In genomic region chr9:128339761-128340690, GRCh38 we compare ENCODE assay signal across 8 cellular contexts. TPM values are rescaled to one million over a fixed set of nuclear protein-coding genes. Genes with fewer than 3 reads are reported as not detected.
DNase-seq lines count a peak whose midpoint lies in the region; ATAC-seq, FAIRE-seq and TF ChIP-seq lines count a peak whose summit lies in the region.

SLC27A4 (plus strand) TSS chr9:128340527; CDS start chr9:128343133, 2,606 bp downstream.

- H3K27me3 Mint-ChIP-seq in naive B cell, result no peaks in the 10 kb centered on the region
- H3K27me3 Mint-ChIP-seq in stimulated activated naive B cell treated with anti-CD40 and anti-IgM and Interleukin-4, amounts not matched to agents 10 μg/mL and 1 μg/mL and 100 μg/mL, for 72 hours, result no peaks in the 10 kb centered on the region

- H3K36me3 ChIP-seq in HUES6 (ENCODE audit: control insufficient read depth, insufficient read depth, low read length), result peaks cover 22% of the 10 kb centered on the region

- H3K36me3 Mint-ChIP-seq in naive B cell, result no peaks in the 10 kb centered on the region
- H3K36me3 Mint-ChIP-seq in stimulated activated naive B cell treated with anti-CD40 and anti-IgM and Interleukin-4, amounts not matched to agents 10 μg/mL and 1 μg/mL and 100 μg/mL, for 72 hours, result peaks cover 4 to 19% of the 10 kb centered on the region in 2 donors

- peak; percentile 92 to 93 for ATAC-seq in naive B cell (ENCODE audit: low read depth in 2 of 2)
- ATAC-seq in stimulated activated naive B cell treated with anti-CD40 and anti-IgM and Interleukin-4, amounts not matched to agents 10 μg/mL and 1 μg/mL and 100 μg/mL, for 72 hours (replicated peaks), result peak; percentile 93

- peak; percentile 47 for FAIRE-seq in RCC 7860 (lab: Jason Lieb, UNC)

- H3K27me3 ChIP-seq in HUES6 (ENCODE audit: control insufficient read depth, insufficient read depth, low read length), result no peaks in the 10 kb centered on the region

- H3K4me3 ChIP-seq in HUES6 (ENCODE audit: low read depth, low read length), result peak within 1 kb of the TSS; percentile 96

- H3K9me3 ChIP-seq in HUES6 (ENCODE audit: control insufficient read depth, insufficient read depth, low read depth, low read length), result no peaks in the 10 kb centered on the region

- no peaks in the 10 kb centered on the region for H3K4me1 ChIP-seq in HUES6 (ENCODE audit: control insufficient read depth, insufficient read depth, low read length)

- peak within 1 kb of the TSS; percentile 61 for H3K9ac ChIP-seq in HUES6 (ENCODE audit: low read length)

- no peak for TF ChIP-seq CTCF in GM20000 (IDR thresholded peaks at IDR 0.05; ENCODE audit: extremely low read depth, missing control alignments)

- H3K27ac Mint-ChIP-seq in naive B cell, result peak within 1 kb of the TSS; percentile 64 to 94 (median 88)
- H3K27ac Mint-ChIP-seq in stimulated activated naive B cell treated with anti-CD40 and anti-IgM and Interleukin-4, amounts not matched to agents 10 μg/mL and 1 μg/mL and 100 μg/mL, for 72 hours, result peak within 1 kb of the TSS; percentile 95

- peaks cover 4 to 14% (median 9%) of the 10 kb centered on the region in 3 donors for H3K4me1 Mint-ChIP-seq in naive B cell
- H3K4me1 Mint-ChIP-seq in stimulated activated naive B cell treated with anti-CD40 and anti-IgM and Interleukin-4, amounts not matched to agents 10 μg/mL and 1 μg/mL and 100 μg/mL, for 72 hours, result peaks cover 4 to 12% of the 10 kb centered on the region in 2 donors

- H3K4me3 Mint-ChIP-seq in naive B cell, result peak within 1 kb of the TSS; percentile 88 to 98 (median 94)
- H3K4me3 Mint-ChIP-seq in stimulated activated naive B cell treated with anti-CD40 and anti-IgM and Interleukin-4, amounts not matched to agents 10 μg/mL and 1 μg/mL and 100 μg/mL, for 72 hours, result peak within 1 kb of the TSS; percentile 95 to 99

- H3K9me3 Mint-ChIP-seq in naive B cell, result no peaks in the 10 kb centered on the region
- no peaks in the 10 kb centered on the region for H3K9me3 Mint-ChIP-seq in stimulated activated naive B cell treated with anti-CD40 and anti-IgM and Interleukin-4, amounts not matched to agents 10 μg/mL and 1 μg/mL and 100 μg/mL, for 72 hours

- H3K27ac ChIP-seq in HUES6 (ENCODE audit: low read depth, low read length), result no peak within 1 kb of the TSS

- DNase-seq in COLO829 (ENCODE audit: low spot score) (peak; percentile 63), GM20000 (ENCODE audit: low spot score) (peak; percentile 95), RCC 7860 (ENCODE audit: low spot score) (peak; percentile 94), activated T-helper 1 cell treated with Interleukin-2 at 50 U/mL for 16 hours (ENCODE audit: low read depth) (peak; percentile 77), fibroblast of gingiva (ENCODE audit: low read depth) (peak; percentile 68), naive B cell (peak; percentile 78)
- peak; percentile 70 for DNase-seq in stimulated activated naive B cell treated with anti-CD40 and anti-IgM and Interleukin-4, amounts not matched to agents 10 μg/mL and 1 μg/mL and 100 μg/mL, for 72 hours

RNA-seq across cellular contexts. Expression of gene SLC27A4, which starts in this region (rescaled TPM):
- polyA plus RNA-seq in naive B cell (ENCODE audit: low read depth in 6 of 6), result 1 to 10 TPM in 5 of 6 donors, not detected in 1; 2.3 to 6.8 (median 3.6) TPM
